ENCODE assay signal across 19 cellular contexts in genomic region chr2:205787761-205788160, GRCh38.
"Had no signal": no experiment of that assay in that cellular context is flagged by ENCODE, and none has a peak within 500 bp of the region (broad histone marks: within the 10 kb centered on the region; RNA-seq: fewer than 3 reads in every experiment).

No MANE protein-coding gene starts in this region.

- H3K36me3 ChIP-seq: right atrium auricular region had no signal

- ATAC-seq: left ventricle myocardium superior; natural killer cell; stimulated activated effector memory CD8-positive, alpha-beta T cell treated with anti-CD3 and anti-CD28 coated beads, Interleukin-12 subunit alpha, Interleukin-12 subunit beta, amount 100 ng/mL, for 72 hours had no signal

- H3K9me3 ChIP-seq: right atrium auricular region, stomach had no signal

- H3K4me1 ChIP-seq: right atrium auricular region had no signal

- H3K9me3 Mint-ChIP-seq: activated B cell treated with CpG ODN at 0.5 μM for 24 hours; activated naive CD8-positive, alpha-beta T cell treated with anti-CD3 and anti-CD28 coated beads, Interleukin-2, amount 10 ng/mL, durations not matched to agents 7 days and 5 days; natural killer cell; stimulated activated effector memory CD8-positive, alpha-beta T cell treated with anti-CD3 and anti-CD28 coated beads, Interleukin-12 subunit alpha, Interleukin-12 subunit beta, amount 100 ng/mL, for 72 hours; T-helper 1 cell treated with Interleukin-12 subunit alpha and Interleukin-12 subunit beta and Interleukin-4 antibody, amounts not matched to agents 30 μg/mL and 1 μg/mL, for 36 hours had no signal

- H3K36me3 Mint-ChIP-seq: activated naive CD8-positive, alpha-beta T cell treated with anti-CD3 and anti-CD28 coated beads, Interleukin-2, amount 10 ng/mL, durations not matched to agents 7 days and 5 days; natural killer cell; stimulated activated effector memory CD8-positive, alpha-beta T cell treated with anti-CD3 and anti-CD28 coated beads, Interleukin-12 subunit alpha, Interleukin-12 subunit beta, amount 100 ng/mL, for 72 hours had no signal

- DNase-seq: activated B cell treated with CpG ODN at 0.5 μM for 24 hours; activated CD4-positive, alpha-beta T cell treated with anti-CD3 and anti-CD28 coated beads for 4 hours; activated CD4-positive, alpha-beta T cell treated with anti-CD3 and anti-CD28 coated beads, Interleukin-2, amount 50 U/mL, for 48 hours; activated naive CD4-positive, alpha-beta T cell treated with Interleukin-2 at 50 U/mL for 16 hours; activated naive CD8-positive, alpha-beta T cell treated with anti-CD3 and anti-CD28 coated beads, Interleukin-2, amount 10 ng/mL, durations not matched to agents 7 days and 5 days; activated T-cell treated with anti-CD3 and anti-CD28 coated beads, Interleukin-2, amount 50 U/mL, for 48 hours; amniotic stem cell; cerebellar nuclear complex; left ventricle myocardium superior; natural killer cell; stimulated activated CD4-positive, alpha-beta T cell treated with anti-CD3 and anti-CD28 coated beads, Interleukin-2, amount 100 ng/mL, for 24 hours; stomach; T1000 had no signal

- H3K4me3 ChIP-seq: coronary artery, right atrium auricular region, skin epidermis, stomach had no signal

- H3K4me1 Mint-ChIP-seq: activated B cell treated with CpG ODN at 0.5 μM for 24 hours; natural killer cell; stimulated activated effector memory CD8-positive, alpha-beta T cell treated with anti-CD3 and anti-CD28 coated beads, Interleukin-12 subunit alpha, Interleukin-12 subunit beta, amount 100 ng/mL, for 72 hours had no signal

- H3K27me3 ChIP-seq: right atrium auricular region, stomach had no signal

- H3K27ac Mint-ChIP-seq: activated B cell treated with CpG ODN at 0.5 μM for 24 hours; activated naive CD8-positive, alpha-beta T cell treated with anti-CD3 and anti-CD28 coated beads, Interleukin-2, amount 10 ng/mL, durations not matched to agents 7 days and 5 days; natural killer cell; progenitor cell of endocrine pancreas; stimulated activated effector memory CD8-positive, alpha-beta T cell treated with anti-CD3 and anti-CD28 coated beads, Interleukin-12 subunit alpha, Interleukin-12 subunit beta, amount 100 ng/mL, for 72 hours; T-helper 1 cell treated with Interleukin-12 subunit alpha and Interleukin-12 subunit beta and Interleukin-4 antibody, amounts not matched to agents 30 μg/mL and 1 μg/mL, for 36 hours had no signal

- H3K27ac ChIP-seq: coronary artery, right atrium auricular region had no signal

- H3K4me3 Mint-ChIP-seq: activated B cell treated with CpG ODN at 0.5 μM for 24 hours; activated naive CD8-positive, alpha-beta T cell treated with anti-CD3 and anti-CD28 coated beads, Interleukin-2, amount 10 ng/mL, durations not matched to agents 7 days and 5 days; natural killer cell; stimulated activated effector memory CD8-positive, alpha-beta T cell treated with anti-CD3 and anti-CD28 coated beads, Interleukin-12 subunit alpha, Interleukin-12 subunit beta, amount 100 ng/mL, for 72 hours; T-helper 1 cell treated with Interleukin-12 subunit alpha and Interleukin-12 subunit beta and Interleukin-4 antibody, amounts not matched to agents 30 μg/mL and 1 μg/mL, for 36 hours had no signal
